In the genomic region with DNA sequence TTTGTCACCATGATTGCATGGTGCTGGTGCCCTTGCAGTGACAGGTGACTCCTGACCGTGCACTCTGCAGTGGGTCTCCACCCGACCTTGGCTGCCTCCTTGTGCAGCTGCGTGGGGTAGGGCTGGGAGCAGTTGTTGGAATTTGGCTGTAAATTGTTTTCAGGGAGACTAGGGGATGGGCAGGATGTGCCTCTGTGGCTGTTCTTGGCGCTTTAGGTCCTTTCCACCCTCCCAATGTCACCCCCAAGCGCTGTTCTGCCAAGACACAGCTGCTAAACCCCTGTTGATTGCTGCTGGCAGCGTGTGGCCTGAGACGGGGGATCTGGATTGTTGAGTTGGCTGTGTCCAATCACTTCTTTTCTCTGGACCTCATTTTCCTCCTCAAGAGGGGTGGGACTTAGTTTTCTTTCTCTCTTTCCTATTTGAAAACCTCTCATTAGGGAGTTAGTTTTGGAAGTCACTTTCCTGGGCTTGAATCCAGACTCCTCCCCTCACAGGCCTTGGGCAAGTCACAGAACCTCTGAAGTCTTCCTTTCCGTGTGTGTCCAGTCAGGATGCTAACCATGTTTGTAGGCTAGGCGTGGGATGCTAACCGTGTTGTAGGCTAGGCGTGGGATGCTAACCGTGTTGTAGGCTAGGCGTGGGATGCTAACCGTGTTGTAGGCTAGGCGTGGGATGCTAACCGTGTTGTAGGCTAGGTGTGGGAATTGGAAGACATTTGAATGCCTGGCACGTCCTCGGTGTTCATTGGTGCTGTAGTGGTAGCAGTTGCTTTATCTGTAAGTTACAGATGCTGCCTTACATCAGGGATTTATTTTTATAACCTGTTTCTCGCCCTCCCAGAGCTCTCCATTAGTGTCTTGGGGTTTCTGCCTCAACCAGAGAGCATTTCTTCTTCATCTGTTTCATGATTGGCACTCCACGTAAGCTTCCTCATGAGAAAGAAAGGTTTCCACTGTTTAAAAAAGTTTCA, we compare ENCODE assay signal across 8 cellular contexts. TPM values are rescaled to one million over a fixed set of nuclear protein-coding genes. Genes with fewer than 3 reads are reported as not detected.
DNase-seq lines count a peak whose midpoint lies in the region; ATAC-seq and TF ChIP-seq lines count a peak whose summit lies in the region.

No MANE protein-coding gene starts in this region.

- peak overlapping the region; percentile 57 for H3K27ac Mint-ChIP-seq in GM23338
- H3K27ac Mint-ChIP-seq in activated T-helper 1 cell treated with anti-CD3 and anti-CD28 coated beads, Interleukin-12 subunit alpha, Interleukin-12 subunit beta, Interleukin-2, Interleukin-4 antibody, amounts not matched to agents 30 ng/mL and 10 ng/mL and 1 ng/mL, durations not matched to agents 14 hours and 24 hours and 36 hours, result peak overlapping the region; percentile 97
- peak overlapping the region in 2 of 7 donors; percentile 1 to 3 for H3K27ac Mint-ChIP-seq in CD14-positive monocyte

- H2AFZ ChIP-seq in GM23338, result no peak overlapping the region

- intact Hi-C loops in activated T-helper 1 cell treated with anti-CD3 and anti-CD28 coated beads, Interleukin-12 subunit alpha, Interleukin-12 subunit beta, Interleukin-2, Interleukin-4 antibody, amounts not matched to agents 30 ng/mL and 10 ng/mL and 1 ng/mL, durations not matched to agents 14 hours and 24 hours and 36 hours (cut with micrococcal nuclease), result loop anchor here (2.0 to 10.0 kb wide), 5 partner anchors 47 to 1325 kb away; partner anchors contain the start of genes SYTL3, TAGAP and WTAP
- intact Hi-C loops in heart left ventricle (cut with DNase I), result loop anchor here in 2 of 10 donors (5.0 to 10.0 kb wide), 2 partner anchors 47 to 65 kb away; no protein-coding TSS in a partner anchor
- intact Hi-C loops in gastrocnemius medialis (cut with DNase I; ENCODE audit: low total_unique reads), result loop anchor here (5.0 kb wide), 1 partner anchor 850 kb away; no protein-coding TSS in a partner anchor
- intact Hi-C loops in CD14-positive monocyte (cut with micrococcal nuclease), result loop anchor here in 1 of 2 donors (10.0 kb wide), 1 partner anchor 283 kb away; the partner anchor contains the start of gene SOD2

- DNase-seq in GM23338 (ENCODE audit: low spot score) (no peak), heart left ventricle (peak; percentile 55 to 79 (median 77)), gastrocnemius medialis (peak; percentile 48 to 72), GM10266 (ENCODE audit: extremely low spot score) (no peak), CD14-positive monocyte (ENCODE audit: low spot score) (no peak), DMS53 (lab: John Stamatoyannopoulos, UW) (no peak)
- no peak for DNase-seq in activated T-helper 1 cell treated with anti-CD3 and anti-CD28 coated beads, Interleukin-12 subunit alpha, Interleukin-12 subunit beta, Interleukin-2, Interleukin-4 antibody, amounts not matched to agents 30 ng/mL and 10 ng/mL and 1 ng/mL, durations not matched to agents 14 hours and 24 hours and 36 hours (ENCODE audit: low spot score)

- peak overlapping the region; percentile 32; the same call in 1 of the 2 replicates for H3K4me3 ChIP-seq in GM23338
- peak overlapping the region in 4 of 12 donors; percentile 2 to 12 (median 5) for H3K4me3 ChIP-seq in heart left ventricle
- H3K4me3 ChIP-seq in gastrocnemius medialis, result peak overlapping the region in 3 of 4 donors; percentile 20 to 30 (median 25)

- H3K4me1 Mint-ChIP-seq in GM23338 (peaks cover 89% of the 10 kb centered on the region), CD14-positive monocyte (peaks cover 85% of the 10 kb centered on the region)
- peaks cover 89% of the 10 kb centered on the region for H3K4me1 Mint-ChIP-seq in activated T-helper 1 cell treated with anti-CD3 and anti-CD28 coated beads, Interleukin-12 subunit alpha, Interleukin-12 subunit beta, Interleukin-2, Interleukin-4 antibody, amounts not matched to agents 30 ng/mL and 10 ng/mL and 1 ng/mL, durations not matched to agents 14 hours and 24 hours and 36 hours (ENCODE audit: low read depth)

- H3K9me3 ChIP-seq in heart left ventricle (no peaks in the 10 kb centered on the region), gastrocnemius medialis (no peaks in the 10 kb centered on the region)

- H3K36me3 Mint-ChIP-seq in GM23338 (ENCODE audit: low read depth) (no peaks in the 10 kb centered on the region), CD14-positive monocyte (peaks cover 42 to 67% of the 10 kb centered on the region in 2 donors)
- H3K36me3 Mint-ChIP-seq in activated T-helper 1 cell treated with anti-CD3 and anti-CD28 coated beads, Interleukin-12 subunit alpha, Interleukin-12 subunit beta, Interleukin-2, Interleukin-4 antibody, amounts not matched to agents 30 ng/mL and 10 ng/mL and 1 ng/mL, durations not matched to agents 14 hours and 24 hours and 36 hours (ENCODE audit: low read depth), result peaks cover 29% of the 10 kb centered on the region

- no peaks in the 10 kb centered on the region for H3K9me2 ChIP-seq in GM23338 (ENCODE audit: insufficient read depth)

- peak overlapping the region; percentile 69 for H3K4me2 ChIP-seq in GM23338

- H3K79me2 ChIP-seq in GM23338 (replicated peaks; ENCODE audit: insufficient read depth), result peaks cover 100% of the 10 kb centered on the region

- H3K4me3 Mint-ChIP-seq in GM23338, result peak overlapping the region; percentile 56; the same call in 2 of the 3 replicates
- H3K4me3 Mint-ChIP-seq in activated T-helper 1 cell treated with anti-CD3 and anti-CD28 coated beads, Interleukin-12 subunit alpha, Interleukin-12 subunit beta, Interleukin-2, Interleukin-4 antibody, amounts not matched to agents 30 ng/mL and 10 ng/mL and 1 ng/mL, durations not matched to agents 14 hours and 24 hours and 36 hours, result peak overlapping the region; percentile 86
- H3K4me3 Mint-ChIP-seq in CD14-positive monocyte, result peak overlapping the region in 1 of 2 donors; percentile 85

- TF ChIP-seq CTCF in GM23338 (conservative IDR thresholded peaks at IDR 0.05; ENCODE audit: low read depth in 2 of 2) (no peak), heart left ventricle (IDR thresholded peaks at IDR 0.05) (no peak), gastrocnemius medialis (IDR thresholded peaks at IDR 0.05 in 4 of 5, conservative IDR thresholded peaks at IDR 0.05 in 1 of 5) (no peak), GM10266 (IDR thresholded peaks at IDR 0.05; ENCODE audit: control insufficient read depth, insufficient read depth, low read depth, missing control alignments) (no peak), CD14-positive monocyte (IDR thresholded peaks at IDR 0.05) (no peak)

- TF ChIP-seq POLR2A in heart left ventricle (IDR thresholded peaks at IDR 0.05) (no peak), gastrocnemius medialis (IDR thresholded peaks at IDR 0.05) (no peak)

- in situ Hi-C loops in gastrocnemius medialis (cut with MboI; ENCODE audit: low sequenced_read_pairs in 4 of 4), result loop anchor here in 1 of 4 donors (10.0 kb wide), 1 partner anchor 283 kb away; the partner anchor contains the start of gene SOD2

- no peaks in the 10 kb centered on the region for H3K9me3 Mint-ChIP-seq in GM23338
- no peaks in the 10 kb centered on the region for H3K9me3 Mint-ChIP-seq in activated T-helper 1 cell treated with anti-CD3 and anti-CD28 coated beads, Interleukin-12 subunit alpha, Interleukin-12 subunit beta, Interleukin-2, Interleukin-4 antibody, amounts not matched to agents 30 ng/mL and 10 ng/mL and 1 ng/mL, durations not matched to agents 14 hours and 24 hours and 36 hours
- H3K9me3 Mint-ChIP-seq in CD14-positive monocyte, result peaks cover 0 to 8% (median 4%) of the 10 kb centered on the region in 7 donors

- no peaks in the 10 kb centered on the region for H3K36me3 ChIP-seq in GM23338 (ENCODE audit: insufficient read depth)
- H3K36me3 ChIP-seq in heart left ventricle, result no peaks in the 10 kb centered on the region
- H3K36me3 ChIP-seq in gastrocnemius medialis, result no peaks in the 10 kb centered on the region

- WGBS in heart left ventricle, 4 donors, result 31 to 41% (median 34%) methylated on average over 20 of the region's 20 CpGs

- no peaks in the 10 kb centered on the region for H3F3A ChIP-seq in GM23338 (replicated peaks; ENCODE audit: low read depth)

- H4K20me1 ChIP-seq in GM23338 (replicated peaks; ENCODE audit: insufficient read depth), result peaks cover 56% of the 10 kb centered on the region

- peaks cover 69% of the 10 kb centered on the region for H3K4me1 ChIP-seq in GM23338 (ENCODE audit: insufficient read depth)
- H3K4me1 ChIP-seq in heart left ventricle, result peaks cover 3 to 98% (median 76%) of the 10 kb centered on the region in 12 donors
- peaks cover 98 to 99% of the 10 kb centered on the region in 2 donors for H3K4me1 ChIP-seq in gastrocnemius medialis

- H3K27me3 ChIP-seq in GM23338 (ENCODE audit: insufficient read depth) (no peaks in the 10 kb centered on the region), heart left ventricle (no peaks in the 10 kb centered on the region), gastrocnemius medialis (no peaks in the 10 kb centered on the region)

- H3K27ac ChIP-seq in GM23338 (ENCODE audit: low read depth), result 0 out of 2 replicates have a peak overlapping the region, but pooled peaks have one; percentile 64
- H3K27ac ChIP-seq in heart left ventricle, result peak overlapping the region in 11 of 12 donors; percentile 59 to 86 (median 77)
- peak overlapping the region; percentile 89 to 98 (median 96) for H3K27ac ChIP-seq in gastrocnemius medialis

- H3K27me3 Mint-ChIP-seq in GM23338 (ENCODE audit: insufficient read depth, low read depth, poor library complexity), result peaks cover 14% of the 10 kb centered on the region
- no peaks in the 10 kb centered on the region for H3K27me3 Mint-ChIP-seq in activated T-helper 1 cell treated with anti-CD3 and anti-CD28 coated beads, Interleukin-12 subunit alpha, Interleukin-12 subunit beta, Interleukin-2, Interleukin-4 antibody, amounts not matched to agents 30 ng/mL and 10 ng/mL and 1 ng/mL, durations not matched to agents 14 hours and 24 hours and 36 hours (ENCODE audit: insufficient read depth)
- H3K27me3 Mint-ChIP-seq in CD14-positive monocyte (ENCODE audit: low read depth in 3 of 3), result peaks cover 47 to 59% (median 53%) of the 10 kb centered on the region in 3 donors

- ATAC-seq in GM23338, result no peak
- peak; percentile 25 to 57 (median 44) for ATAC-seq in heart left ventricle
- peak; percentile 8 to 47 for ATAC-seq in gastrocnemius medialis
- ATAC-seq in HG03139 (IDR thresholded peaks at IDR 0.05; ENCODE audit: unreplicated experiment), result no peak

TF ChIP-seq in GM23338, 12 proteins besides CTCF, POLR2A, EP300 and RAD21 (continues in another document):
- no peak for TF ChIP-seq JUNB (IDR thresholded peaks at IDR 0.05; ENCODE audit: unreplicated experiment)

RNA-seq across cellular contexts. Expression of gene IGF2R, which starts 8.6 kb away (rescaled TPM):
- 76.4 and 80.4 TPM in 2 replicates for total RNA-seq in GM23338 (2014; rRNA removed; shearing (Covaris generic))
- 11.7 and 12.5 TPM in 2 replicates for polyA plus RNA-seq in GM23338 (2016; fragmentation: Nextera tagmentation; extraction: Ambion mirVana)
- total RNA-seq in activated T-helper 1 cell treated with anti-CD3 and anti-CD28 coated beads, Interleukin-12 subunit alpha, Interleukin-12 subunit beta, Interleukin-2, Interleukin-4 antibody, amounts not matched to agents 30 ng/mL and 10 ng/mL and 1 ng/mL, durations not matched to agents 14 hours and 24 hours and 36 hours, result 118 and 126 TPM in 2 replicates
- 100 to 1,000 TPM in 2 of 9 donors, 10 to 100 TPM in 7; 49.3 to 111 (median 74.0) TPM for total RNA-seq in heart left ventricle
- polyA plus RNA-seq in heart left ventricle, result 10 to 100 TPM; 15.4 to 38.0 TPM
- 100 to 1,000 TPM in 3 of 4 donors, 10 to 100 TPM in 1; 56.6 to 134 (median 108) TPM for total RNA-seq in gastrocnemius medialis
- 1 to 10 TPM; 6.9 to 8.2 TPM for polyA plus RNA-seq in CD14-positive monocyte

Comparison
In these comparisons a context has a peak if more than half of its experiments do, and no peak if none do; other contexts are left out.
1. ATAC-seq: peak in heart left ventricle (4 of 4) and gastrocnemius medialis (2 of 2); none in GM23338 (single experiment) and HG03139 (single experiment).
2. DNase-seq: peak in heart left ventricle (5 of 5) and gastrocnemius medialis (2 of 2); none in GM23338 (single experiment), activated T-helper 1 cell treated with anti-CD3 and anti-CD28 coated beads, Interleukin-12 subunit alpha, Interleukin-12 subunit beta, Interleukin-2, Interleukin-4 antibody, amounts not matched to agents 30 ng/mL and 10 ng/mL and 1 ng/mL, durations not matched to agents 14 hours and 24 hours and 36 hours (single experiment), GM10266 (single experiment), CD14-positive monocyte (single experiment) and DMS53 (single experiment).
3. Peak in every context shown above with its lines, with median percentiles within 50 percentile points of each other: H3K27ac ChIP-seq.